In the genomic region with DNA sequence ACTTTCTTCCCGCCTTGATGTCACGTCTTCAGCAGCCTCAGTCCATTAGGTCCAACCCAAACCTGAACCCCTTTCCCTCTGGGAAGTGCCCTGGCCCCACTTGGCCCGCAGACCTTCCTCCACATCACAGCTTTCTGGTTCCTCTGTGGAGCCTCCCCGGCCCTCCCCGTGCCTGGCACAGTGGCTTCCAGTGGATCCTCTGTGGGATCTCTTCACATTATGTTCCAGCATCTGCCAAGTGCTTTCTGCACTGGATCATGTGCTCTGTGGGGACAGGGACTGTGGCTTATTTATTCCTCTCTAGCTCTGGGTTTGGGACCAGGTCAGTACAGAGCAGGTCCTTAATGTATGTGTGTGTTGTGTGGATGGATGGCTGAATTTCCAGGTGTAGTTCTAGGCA, we compare ENCODE assay signal across 13 cellular contexts. TPM values are rescaled to one million over a fixed set of nuclear protein-coding genes. Genes with fewer than 3 reads are reported as not detected.
DNase-seq lines count a peak whose midpoint lies in the region; ATAC-seq and TF ChIP-seq lines count a peak whose summit lies in the region.
"Had no signal": no experiment of that assay in that cellular context is flagged by ENCODE, and none has a peak within 500 bp of the region (broad histone marks: within the 10 kb centered on the region; RNA-seq: fewer than 3 reads in every experiment).

No MANE protein-coding gene starts in this region.

- H3K9ac ChIP-seq in NT2/D1 (ENCODE audit: insufficient read length, low read depth) (peak overlapping the region; percentile 64), neuronal stem cell (ENCODE audit: low read depth, low read length, poor library complexity) (no peak overlapping the region)

- H3K36me3 Mint-ChIP-seq in type B pancreatic cell: peaks cover 24% of the 10 kb centered on the region
- H3K36me3 Mint-ChIP-seq: activated naive CD8-positive, alpha-beta T cell treated with anti-CD3 and anti-CD28 coated beads for 36 hours had no signal

- H3K27me3 Mint-ChIP-seq in type B pancreatic cell: no peaks in the 10 kb centered on the region
- H3K27me3 Mint-ChIP-seq: activated naive CD8-positive, alpha-beta T cell treated with anti-CD3 and anti-CD28 coated beads for 36 hours; memory B cell had no signal

- TF ChIP-seq CTCF in type B pancreatic cell (conservative IDR thresholded peaks at IDR 0.05): no peak

- H3K27ac ChIP-seq in neuronal stem cell (replicated peaks; ENCODE audit: low read length): peak overlapping the region; percentile 41

- no peak overlapping the region for H3K23ac ChIP-seq in neuronal stem cell (ENCODE audit: low read depth, low read length, poor library complexity)

- H3K79me1 ChIP-seq in neuronal stem cell (ENCODE audit: low read depth, low read length): peaks cover 3% of the 10 kb centered on the region

- H2AK5ac ChIP-seq in neuronal stem cell (ENCODE audit: low read depth, low read length): peak overlapping the region; percentile 2

- H3K36me3 ChIP-seq in NT2/D1 (ENCODE audit: insufficient read depth, insufficient read length, low read length): peaks cover 69% of the 10 kb centered on the region
- peaks cover 34 to 86% of the 10 kb centered on the region in 2 donors for H3K36me3 ChIP-seq in neuronal stem cell (replicated peaks in 1 of 2; ENCODE audit: control insufficient read depth in 2 of 2, insufficient read depth in 2 of 2, low read length in 2 of 2)

- H3K9me3 Mint-ChIP-seq in type B pancreatic cell: no peaks in the 10 kb centered on the region
- H3K9me3 Mint-ChIP-seq: activated naive CD8-positive, alpha-beta T cell treated with anti-CD3 and anti-CD28 coated beads for 36 hours; memory B cell had no signal

- no peak overlapping the region for H3K4me2 ChIP-seq in neuronal stem cell (ENCODE audit: insufficient read depth, low read length, poor library complexity, severe bottlenecking)

- peaks cover 20% of the 10 kb centered on the region for H3K4me1 Mint-ChIP-seq in type B pancreatic cell (ENCODE audit: unreplicated experiment)
- H3K4me1 Mint-ChIP-seq: activated naive CD8-positive, alpha-beta T cell treated with anti-CD3 and anti-CD28 coated beads for 36 hours; memory B cell had no signal

- H3K9me3 ChIP-seq in NT2/D1 (ENCODE audit: insufficient read depth, low read length) (no peaks in the 10 kb centered on the region), neuronal stem cell (replicated peaks in 1 of 2; ENCODE audit: control insufficient read depth in 2 of 2, insufficient read depth in 1 of 2, low read depth in 1 of 2, low read length in 2 of 2) (no peaks in the 10 kb centered on the region)

- no CpG with 5 or more reads among the region's 5 CpGs for WGBS in neuronal stem cell (ENCODE audit: extremely low coverage in 2 of 2, insufficient read length in 2 of 2, insufficient replicate concordance in 1 of 2), 2 donors

- H3K27me3 ChIP-seq in NT2/D1 (ENCODE audit: insufficient read depth, insufficient read length) (no peaks in the 10 kb centered on the region), neuronal stem cell (ENCODE audit: control insufficient read depth in 3 of 3, insufficient read depth in 3 of 3, low read depth in 1 of 3, low read length in 3 of 3) (no peaks in the 10 kb centered on the region)

- H3K4me3 ChIP-seq in NT2/D1 (ENCODE audit: insufficient read length, low read depth) (no peak overlapping the region), neuronal stem cell (ENCODE audit: low read length in 2 of 2) (no peak overlapping the region)

- no peak overlapping the region for H2AFZ ChIP-seq in neuronal stem cell (ENCODE audit: low read length)

- peak overlapping the region; percentile 54 for H3K4me3 Mint-ChIP-seq in type B pancreatic cell
- H3K4me3 Mint-ChIP-seq: activated naive CD8-positive, alpha-beta T cell treated with anti-CD3 and anti-CD28 coated beads for 36 hours; memory B cell had no signal

- H4K8ac ChIP-seq in neuronal stem cell (ENCODE audit: low read depth, low read length): no peak overlapping the region

- H3K14ac ChIP-seq in neuronal stem cell (ENCODE audit: low read length): no peak overlapping the region

- H4K91ac ChIP-seq in neuronal stem cell (ENCODE audit: low read depth, low read length, poor library complexity): no peak overlapping the region

- no peak for DNase-seq in NT2/D1 (ENCODE audit: low read depth, low spot score)
- peak; percentile 74 for DNase-seq in globus pallidus (ENCODE audit: low spot score)
- no peak for DNase-seq in neuronal stem cell (ENCODE audit: low spot score)
- no peak for DNase-seq in type B pancreatic cell (ENCODE audit: extremely low spot score, unreplicated experiment)
- DNase-seq in H4 (ENCODE audit: low spot score): no peak
- DNase-seq in NCI-H1930 (lab: John Stamatoyannopoulos, UW): no peak
- DNase-seq: activated naive CD8-positive, alpha-beta T cell treated with anti-CD3 and anti-CD28 coated beads for 36 hours; GOT3; KBM-7; NCI-H2081; T-helper 2 cell had no signal

- no peak overlapping the region for H2BK12ac ChIP-seq in neuronal stem cell (ENCODE audit: low read length)

- H3K4me1 ChIP-seq in NT2/D1 (ENCODE audit: insufficient read depth, insufficient read length) (peaks cover 23% of the 10 kb centered on the region), neuronal stem cell (ENCODE audit: control insufficient read depth in 2 of 2, insufficient read depth in 1 of 2, low read depth in 1 of 2, low read length in 2 of 2) (peaks cover 4 to 17% of the 10 kb centered on the region in 2 donors)

- H3K18ac ChIP-seq in neuronal stem cell (ENCODE audit: low read length): peak overlapping the region; percentile 6

- H2BK15ac ChIP-seq in neuronal stem cell (ENCODE audit: low read length): peak overlapping the region; percentile 0

- peak overlapping the region; percentile 89 for H3K27ac Mint-ChIP-seq in type B pancreatic cell
- H3K27ac Mint-ChIP-seq: activated naive CD8-positive, alpha-beta T cell treated with anti-CD3 and anti-CD28 coated beads for 36 hours; memory B cell had no signal

- ATAC-seq in HG02610 (IDR thresholded peaks at IDR 0.05; ENCODE audit: unreplicated experiment): no peak

- no peak overlapping the region for H2BK5ac ChIP-seq in neuronal stem cell (ENCODE audit: low read length)

- no peak overlapping the region for H2BK120ac ChIP-seq in neuronal stem cell (ENCODE audit: low read depth, low read length)

- no peak overlapping the region for H3K4ac ChIP-seq in neuronal stem cell (ENCODE audit: low read length)

RNA-seq across cellular contexts. Expression of gene POLR3H, which starts 30.9 kb away (rescaled TPM):
- 16.8 TPM for polyA plus RNA-seq in neuronal stem cell (2013, experiment 1 of 2)
- polyA plus RNA-seq in neuronal stem cell (2013, experiment 2 of 2): 16.3 TPM
- 40.1 and 46.6 TPM in 2 replicates for total RNA-seq in type B pancreatic cell (ENCODE audit: low replicate concordance)
- total RNA-seq in H4 (2014; rRNA removed; shearing (Covaris generic)): 22.8 and 23.1 TPM in 2 replicates

RNA-seq across cellular contexts. Expression of gene ACO2, which starts 44.5 kb away (rescaled TPM):
- 41.4 TPM for polyA plus RNA-seq in neuronal stem cell (2013, experiment 1 of 2)
- polyA plus RNA-seq in neuronal stem cell (2013, experiment 2 of 2): 40.9 TPM
- 107 and 142 TPM in 2 replicates for total RNA-seq in type B pancreatic cell (ENCODE audit: low replicate concordance)
- total RNA-seq in H4 (2014; rRNA removed; shearing (Covaris generic)): 53.2 and 57.4 TPM in 2 replicates

RNA-seq across cellular contexts. Expression of gene PHF5A, which starts 44.9 kb away (rescaled TPM):
- polyA plus RNA-seq in neuronal stem cell (2013, experiment 1 of 2): 63.9 TPM
- 61.6 TPM for polyA plus RNA-seq in neuronal stem cell (2013, experiment 2 of 2)
- total RNA-seq in type B pancreatic cell (ENCODE audit: low replicate concordance): 38.2 and 54.8 TPM in 2 replicates
- total RNA-seq in H4 (2014; rRNA removed; shearing (Covaris generic)): 80.0 and 123 TPM in 2 replicates

RNA-seq across cellular contexts. Expression of gene CSDC2, which starts 47.4 kb away (rescaled TPM):
- polyA plus RNA-seq in neuronal stem cell (2013, experiment 1 of 2): 1.4 TPM
- 1.4 TPM for polyA plus RNA-seq in neuronal stem cell (2013, experiment 2 of 2)
- 0.12 and 1.8 TPM in 2 replicates for total RNA-seq in type B pancreatic cell (ENCODE audit: low replicate concordance)
- total RNA-seq in H4 (2014; rRNA removed; shearing (Covaris generic)): 0.14 TPM in 1 of 2 replicates, not detected in the other
- total RNA-seq: activated naive CD8-positive, alpha-beta T cell treated with anti-CD3 and anti-CD28 coated beads for 36 hours had no signal
